ENCODE assay signal across 8 cellular contexts in the genomic region with DNA sequence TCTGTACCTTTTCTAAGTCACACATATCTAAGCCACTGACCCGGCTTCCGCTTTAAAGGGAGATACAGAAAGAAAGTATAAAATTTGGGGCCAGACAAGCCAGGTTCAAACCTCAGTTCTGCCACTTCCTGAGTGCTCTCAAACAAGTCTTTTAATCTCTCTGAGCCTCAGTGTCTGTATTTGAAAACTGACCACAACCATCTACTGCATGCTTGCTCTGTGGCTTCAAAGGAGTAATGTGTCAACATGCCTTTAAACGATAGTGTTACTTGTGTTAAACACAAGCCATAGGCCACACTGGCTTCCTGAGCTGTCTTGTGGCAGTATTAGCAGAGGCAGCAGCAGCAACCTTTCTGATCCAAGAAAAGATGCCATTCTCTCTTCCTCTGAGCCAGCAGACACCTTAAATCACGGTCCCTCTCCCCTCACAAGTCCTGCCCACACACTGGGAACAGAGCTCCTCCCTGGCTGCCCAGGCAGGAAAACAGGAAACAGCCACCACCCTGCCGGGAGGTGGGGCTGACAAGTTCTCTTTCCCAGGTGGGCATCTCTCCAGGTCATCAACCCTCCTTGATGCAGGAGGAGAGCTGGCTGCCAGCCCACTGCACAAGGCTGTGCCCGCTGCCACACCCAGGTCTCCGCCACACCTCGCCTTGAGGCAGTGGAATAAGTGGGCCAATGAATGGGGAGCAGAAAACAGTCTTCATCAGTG. TPM values are rescaled to one million over a fixed set of nuclear protein-coding genes. Genes with fewer than 3 reads are reported as not detected.
DNase-seq lines count a peak whose midpoint lies in the region; ATAC-seq and TF ChIP-seq lines count a peak whose summit lies in the region.

No MANE protein-coding gene starts in this region.

- H2AFZ ChIP-seq in KMS-11 (ENCODE audit: low read depth), result peak overlapping the region; percentile 71; the same call in 1 of the 2 replicates

- H3K4me3 Mint-ChIP-seq in CD4-positive, CD25-positive, alpha-beta regulatory T cell, result peak overlapping the region; percentile 45 to 79 (median 58)
- H3K4me3 Mint-ChIP-seq in activated CD8-positive, alpha-beta T cell treated with anti-CD3 and anti-CD28 coated beads, Interleukin-2, amount 10 ng/mL, durations not matched to agents 7 days and 5 days, result peak overlapping the region; percentile 48

- no peaks in the 10 kb centered on the region for H3K9me3 Mint-ChIP-seq in CD4-positive, CD25-positive, alpha-beta regulatory T cell
- H3K9me3 Mint-ChIP-seq in activated CD8-positive, alpha-beta T cell treated with anti-CD3 and anti-CD28 coated beads, Interleukin-2, amount 10 ng/mL, durations not matched to agents 7 days and 5 days (ENCODE audit: insufficient read depth), result no peaks in the 10 kb centered on the region

- POLR2A ChIA-PET in activated CD8-positive, alpha-beta T cell treated with anti-CD3 and anti-CD28 coated beads, Interleukin-2, amount 10 ng/mL, durations not matched to agents 7 days and 5 days (lab: Charles Lee), result interaction anchor here (2.0 kb wide), 1 partner anchor 12 kb away, joined by 9 read pairs; the partner anchor contains the start of gene HIP1
- POLR2A ChIA-PET in HEK293T (lab: Yijun Ruan, JAX), result no interaction called here

- TF ChIP-seq POLR2A in thyroid gland (IDR thresholded peaks at IDR 0.05) (peak in 1 of 2 donors; percentile 31), erythroblast (IDR thresholded peaks at IDR 0.05; ENCODE audit: low read length) (no peak)

- 31 to 38% methylated on average over 8 of the region's 8 CpGs for WGBS in thyroid gland, 2 donors

- peaks cover 6 to 22% (median 8%) of the 10 kb centered on the region in 4 donors for H3K4me1 Mint-ChIP-seq in CD4-positive, CD25-positive, alpha-beta regulatory T cell
- peaks cover 45% of the 10 kb centered on the region for H3K4me1 Mint-ChIP-seq in activated CD8-positive, alpha-beta T cell treated with anti-CD3 and anti-CD28 coated beads, Interleukin-2, amount 10 ng/mL, durations not matched to agents 7 days and 5 days (ENCODE audit: low read depth)

- no peaks in the 10 kb centered on the region for H3K27me3 Mint-ChIP-seq in CD4-positive, CD25-positive, alpha-beta regulatory T cell
- no peaks in the 10 kb centered on the region for H3K27me3 Mint-ChIP-seq in activated CD8-positive, alpha-beta T cell treated with anti-CD3 and anti-CD28 coated beads, Interleukin-2, amount 10 ng/mL, durations not matched to agents 7 days and 5 days (ENCODE audit: low read depth)

- CTCF ChIA-PET in activated CD8-positive, alpha-beta T cell treated with anti-CD3 and anti-CD28 coated beads, Interleukin-2, amount 10 ng/mL, durations not matched to agents 7 days and 5 days (lab: Charles Lee), result interaction anchor here (0.8 to 1.1 kb wide), 2 partner anchors 23 to 29 kb away, joined by 3 read pairs; no protein-coding TSS in a partner anchor
- CTCF ChIA-PET in HEK293T (lab: Yijun Ruan, JAX), result interaction anchor here (0.6 kb wide), 1 partner anchor 128 kb away, joined by 4 read pairs; no protein-coding TSS in a partner anchor

- H3K27me3 ChIP-seq in CD4-positive, CD25-positive, alpha-beta regulatory T cell (ENCODE audit: control insufficient read depth, insufficient read depth, low read length), result no peaks in the 10 kb centered on the region
- no peaks in the 10 kb centered on the region for H3K27me3 ChIP-seq in KMS-11 (ENCODE audit: insufficient read depth, low read depth)
- H3K27me3 ChIP-seq in thyroid gland, result no peaks in the 10 kb centered on the region

- peak; percentile 69 to 74 for ATAC-seq in CD4-positive, CD25-positive, alpha-beta regulatory T cell (ENCODE audit: low read depth in 2 of 2)
- peak; percentile 94 for ATAC-seq in activated CD8-positive, alpha-beta T cell treated with anti-CD3 and anti-CD28 coated beads, Interleukin-2, amount 10 ng/mL, durations not matched to agents 7 days and 5 days

- intact Hi-C loops in thyroid gland (cut with DNase I), result no loop called here

- H3K4me2 ChIP-seq in KMS-11, result peak overlapping the region; percentile 22; the same call in 1 of the 2 replicates

- H3K36me3 Mint-ChIP-seq in CD4-positive, CD25-positive, alpha-beta regulatory T cell, result no peaks in the 10 kb centered on the region
- H3K36me3 Mint-ChIP-seq in activated CD8-positive, alpha-beta T cell treated with anti-CD3 and anti-CD28 coated beads, Interleukin-2, amount 10 ng/mL, durations not matched to agents 7 days and 5 days (ENCODE audit: low read depth), result no peaks in the 10 kb centered on the region

- H3K27ac ChIP-seq in CD4-positive, CD25-positive, alpha-beta regulatory T cell (ENCODE audit: insufficient read depth, low read length, poor library complexity, severe bottlenecking), result no peak overlapping the region
- H3K27ac ChIP-seq in KMS-11 (peak overlapping the region; percentile 46), thyroid gland (peak overlapping the region; percentile 23 to 72 (median 60))

- TF ChIP-seq CTCF in KMS-11 (conservative IDR thresholded peaks at IDR 0.05; ENCODE audit: low read depth, low read length), result no peak
- no peak for TF ChIP-seq CTCF in thyroid gland (IDR thresholded peaks at IDR 0.05)

- peak overlapping the region; percentile 29 for H3K4me3 ChIP-seq in CD4-positive, CD25-positive, alpha-beta regulatory T cell (ENCODE audit: low read depth, low read length)
- no peak overlapping the region for H3K4me3 ChIP-seq in KMS-11 (IDR thresholded peaks at IDR 0.05; ENCODE audit: insufficient read depth, low read depth, low read length)
- H3K4me3 ChIP-seq in thyroid gland (replicated peaks in 1 of 3), result no peak overlapping the region

- H4K20me1 ChIP-seq in KMS-11 (ENCODE audit: insufficient read depth), result no peaks in the 10 kb centered on the region

- DNase-seq in CD4-positive, CD25-positive, alpha-beta regulatory T cell, result peak in 2 of 3 donors; percentile 34 to 65
- peak; percentile 85 for DNase-seq in activated CD8-positive, alpha-beta T cell treated with anti-CD3 and anti-CD28 coated beads, Interleukin-2, amount 10 ng/mL, durations not matched to agents 7 days and 5 days
- DNase-seq in iPS-NIHi7 (ENCODE audit: extremely low spot score) (peak; percentile 60), thyroid gland (peak; percentile 95 to 97), erythroblast (lab: John Stamatoyannopoulos, UW) (no peak), HEK293T (ENCODE audit: extremely low spot score) (no peak)
- no peak for DNase-seq in stimulated activated CD4-positive, alpha-beta T cell treated with anti-CD3 and anti-CD28 coated beads, Interleukin-4, amount 100 ng/mL, for 1 hour

- peak overlapping the region in 2 of 3 donors; percentile 74 to 94 for H3K27ac Mint-ChIP-seq in CD4-positive, CD25-positive, alpha-beta regulatory T cell
- H3K27ac Mint-ChIP-seq in activated CD8-positive, alpha-beta T cell treated with anti-CD3 and anti-CD28 coated beads, Interleukin-2, amount 10 ng/mL, durations not matched to agents 7 days and 5 days, result peak overlapping the region; percentile 88

- H3K79me2 ChIP-seq in KMS-11 (ENCODE audit: insufficient read depth, low read depth), result no peaks in the 10 kb centered on the region

- H3K9me3 ChIP-seq in CD4-positive, CD25-positive, alpha-beta regulatory T cell (ENCODE audit: control insufficient read depth in 2 of 2, low read length in 2 of 2), result no peaks in the 10 kb centered on the region
- no peaks in the 10 kb centered on the region for H3K9me3 ChIP-seq in thyroid gland

- no peaks in the 10 kb centered on the region for H3K36me3 ChIP-seq in CD4-positive, CD25-positive, alpha-beta regulatory T cell (ENCODE audit: control insufficient read depth, insufficient read depth, low read length)
- H3K36me3 ChIP-seq in KMS-11 (ENCODE audit: insufficient read depth), result no peaks in the 10 kb centered on the region
- no peaks in the 10 kb centered on the region for H3K36me3 ChIP-seq in thyroid gland

- H3K4me1 ChIP-seq in CD4-positive, CD25-positive, alpha-beta regulatory T cell (ENCODE audit: control insufficient read depth, insufficient read depth, low read length, poor library complexity, severe bottlenecking), result peaks cover 12% of the 10 kb centered on the region
- H3K4me1 ChIP-seq in KMS-11 (ENCODE audit: low read depth, poor library complexity, severe bottlenecking), result peaks cover 16% of the 10 kb centered on the region
- H3K4me1 ChIP-seq in thyroid gland, result peaks cover 10 to 22% of the 10 kb centered on the region in 2 donors

- H3K9ac ChIP-seq in KMS-11, result peak overlapping the region; percentile 17; the same call in 1 of the 2 replicates

TF ChIP-seq in HEK293T, 16 proteins besides CTCF, POLR2A, EP300 and RAD21:
- TF ChIP-seq SP1 (IDR thresholded peaks at IDR 0.05) (no peak), FOXK2 (IDR thresholded peaks at IDR 0.05) (no peak), HDGF (IDR thresholded peaks at IDR 0.05; ENCODE audit: borderline replicate concordance) (no peak), LEF1 (IDR thresholded peaks at IDR 0.05; ENCODE audit: borderline replicate concordance) (no peak)

RNA-seq across cellular contexts. Expression of gene HIP1, which starts 10.7 kb away (rescaled TPM):
- 10.7 TPM for total RNA-seq in CD4-positive, CD25-positive, alpha-beta regulatory T cell
- polyA plus RNA-seq in CD4-positive, CD25-positive, alpha-beta regulatory T cell, result 1 to 10 TPM in 1 of 4 donors, under 1 TPM in 3; 0.29 to 1.5 (median 0.70) TPM
- 1 to 10 TPM; 4.1 to 4.6 TPM for total RNA-seq in activated CD8-positive, alpha-beta T cell treated with anti-CD3 and anti-CD28 coated beads, Interleukin-2, amount 10 ng/mL, durations not matched to agents 7 days and 5 days
- 10 to 100 TPM; 25.4 to 39.6 (median 28.1) TPM for total RNA-seq in thyroid gland

RNA-seq across cellular contexts. Expression of gene CCL26, which starts 44.0 kb away (rescaled TPM):
- total RNA-seq in CD4-positive, CD25-positive, alpha-beta regulatory T cell, result not detected
- not detected for polyA plus RNA-seq in CD4-positive, CD25-positive, alpha-beta regulatory T cell
- total RNA-seq in activated CD8-positive, alpha-beta T cell treated with anti-CD3 and anti-CD28 coated beads, Interleukin-2, amount 10 ng/mL, durations not matched to agents 7 days and 5 days, result not detected
- not detected for total RNA-seq in thyroid gland

Comparison
In these comparisons a context has a peak if more than half of its experiments do, and no peak if none do; other contexts are left out.
1. DNase-seq: peak in CD4-positive, CD25-positive, alpha-beta regulatory T cell (2 of 3), activated CD8-positive, alpha-beta T cell treated with anti-CD3 and anti-CD28 coated beads, Interleukin-2, amount 10 ng/mL, durations not matched to agents 7 days and 5 days (single experiment), iPS-NIHi7 (single experiment) and thyroid gland (2 of 2); none in erythroblast (0 of 2), HEK293T (single experiment) and stimulated activated CD4-positive, alpha-beta T cell treated with anti-CD3 and anti-CD28 coated beads, Interleukin-4, amount 100 ng/mL, for 1 hour (single experiment).